8 cellular contexts compared by ENCODE assay signal in the genomic region with DNA sequence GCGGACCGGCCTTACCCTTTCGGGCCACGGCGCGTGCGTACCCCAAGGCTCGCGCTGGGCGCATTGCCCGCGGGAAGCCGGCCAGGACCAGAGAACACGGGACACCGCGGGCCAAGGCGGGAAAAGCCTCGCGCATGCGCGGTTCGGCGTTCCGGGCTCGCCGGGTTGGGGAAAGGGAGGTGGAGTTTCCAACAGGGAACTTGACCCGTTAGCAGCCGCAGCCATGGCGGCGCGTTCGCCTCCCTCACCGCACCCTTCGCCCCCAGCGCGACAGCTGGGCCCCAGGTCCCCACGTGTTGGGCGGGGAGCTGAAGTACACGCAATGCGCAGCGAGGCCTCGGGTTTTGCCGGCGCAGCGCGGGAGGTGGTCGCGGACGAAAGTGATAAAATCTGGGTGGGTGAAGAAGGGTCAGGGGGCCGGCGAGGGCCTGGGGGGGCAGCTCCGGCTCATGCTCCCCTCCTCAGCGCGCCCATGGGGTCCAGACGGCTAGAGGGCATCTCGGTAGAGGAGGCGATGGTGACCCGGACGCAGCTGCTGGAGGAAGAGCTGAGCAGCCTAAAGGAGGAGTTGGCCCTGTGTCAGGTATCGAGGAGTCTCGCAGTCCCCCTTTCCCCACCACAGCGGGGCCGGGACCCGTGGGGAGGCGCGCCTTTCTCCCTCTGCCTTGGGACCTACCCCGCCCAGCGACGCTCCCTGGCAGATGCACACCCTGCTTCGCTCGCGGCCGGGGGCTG. TPM values are rescaled to one million over a fixed set of nuclear protein-coding genes. Genes with fewer than 3 reads are reported as not detected.
A peak's percentile ranks its signal among the peaks of the same experiment; 100 is the strongest.
DNase-seq lines count a peak whose midpoint lies in the region; ATAC-seq and TF ChIP-seq lines count a peak whose summit lies in the region.

A gene with protein sequence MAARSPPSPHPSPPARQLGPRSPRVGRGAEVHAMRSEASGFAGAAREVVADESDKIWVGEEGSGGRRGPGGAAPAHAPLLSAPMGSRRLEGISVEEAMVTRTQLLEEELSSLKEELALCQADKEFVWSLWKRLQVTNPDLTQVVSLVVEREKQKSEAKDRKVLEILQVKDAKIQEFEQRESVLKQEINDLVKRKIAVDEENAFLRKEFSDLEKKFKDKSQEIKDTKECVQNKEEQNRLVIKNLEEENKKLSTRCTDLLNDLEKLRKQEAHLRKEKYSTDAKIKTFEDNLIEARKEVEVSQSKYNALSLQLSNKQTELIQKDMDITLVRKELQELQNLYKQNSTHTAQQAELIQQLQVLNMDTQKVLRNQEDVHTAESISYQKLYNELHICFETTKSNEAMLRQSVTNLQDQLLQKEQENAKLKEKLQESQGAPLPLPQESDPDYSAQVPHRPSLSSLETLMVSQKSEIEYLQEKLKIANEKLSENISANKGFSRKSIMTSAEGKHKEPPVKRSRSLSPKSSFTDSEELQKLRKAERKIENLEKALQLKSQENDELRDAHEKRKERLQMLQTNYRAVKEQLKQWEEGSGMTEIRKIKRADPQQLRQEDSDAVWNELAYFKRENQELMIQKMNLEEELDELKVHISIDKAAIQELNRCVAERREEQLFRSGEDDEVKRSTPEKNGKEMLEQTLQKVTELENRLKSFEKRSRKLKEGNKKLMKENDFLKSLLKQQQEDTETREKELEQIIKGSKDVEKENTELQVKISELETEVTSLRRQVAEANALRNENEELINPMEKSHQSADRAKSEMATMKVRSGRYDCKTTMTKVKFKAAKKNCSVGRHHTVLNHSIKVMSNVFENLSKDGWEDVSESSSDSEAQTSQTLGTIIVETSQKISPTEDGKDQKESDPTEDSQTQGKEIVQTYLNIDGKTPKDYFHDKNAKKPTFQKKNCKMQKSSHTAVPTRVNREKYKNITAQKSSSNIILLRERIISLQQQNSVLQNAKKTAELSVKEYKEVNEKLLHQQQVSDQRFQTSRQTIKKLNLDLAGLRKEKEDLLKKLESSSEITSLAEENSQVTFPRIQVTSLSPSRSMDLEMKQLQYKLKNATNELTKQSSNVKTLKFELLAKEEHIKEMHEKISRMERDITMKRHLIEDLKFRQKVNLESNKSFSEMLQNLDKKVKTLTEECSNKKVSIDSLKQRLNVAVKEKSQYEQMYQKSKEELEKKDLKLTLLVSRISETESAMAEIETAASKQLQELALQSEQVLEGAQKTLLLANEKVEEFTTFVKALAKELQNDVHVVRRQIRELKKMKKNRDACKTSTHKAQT (N-terminal part only) (plus strand): TSS at position 198 of the 735 bp plus-strand sequence. CDS start 26 bp downstream, at position 224.

- H3K4me3 Mint-ChIP-seq in activated naive CD8-positive, alpha-beta T cell treated with anti-CD3 and anti-CD28 coated beads, Interleukin-2, amount 50 U/mL, for 24 hours = peak within 1 kb of the TSS; percentile 69
- peak within 1 kb of the TSS; percentile 94 for H3K4me3 Mint-ChIP-seq in osteocyte (ENCODE audit: unreplicated experiment)
- H3K4me3 Mint-ChIP-seq in type B pancreatic cell = peak within 1 kb of the TSS; percentile 94

- ATAC-seq in GM21529 (IDR thresholded peaks at IDR 0.05; ENCODE audit: unreplicated experiment) = peak; percentile 78
- peak; percentile 58 for ATAC-seq in activated naive CD8-positive, alpha-beta T cell treated with anti-CD3 and anti-CD28 coated beads, Interleukin-2, amount 50 U/mL, for 24 hours
- ATAC-seq in heart left ventricle = peak; percentile 94 to 98 (median 97)

- TF ChIP-seq POLR2A in Peyer's patch (IDR thresholded peaks at IDR 0.05) (no peak), heart left ventricle (IDR thresholded peaks at IDR 0.05) (peak in 1 of 2 donors; percentile 81)

- H3K4me1 ChIP-seq in Peyer's patch = no peaks in the 10 kb centered on the region
- H3K4me1 ChIP-seq in heart left ventricle = peaks cover 0 to 21% (median 3%) of the 10 kb centered on the region in 12 donors

- WGBS in heart left ventricle, 4 donors = 0 to 5% (median 0%) methylated on average over 42 to 73 of the region's 73 CpGs

- DNase-seq in D341Med (ENCODE audit: low spot score) = peak; percentile 97
- DNase-seq in KBM-7 = peak; percentile 93
- peak; percentile 26 to 93 (median 89) for DNase-seq in Peyer's patch
- peak; percentile 68 for DNase-seq in activated naive CD8-positive, alpha-beta T cell treated with anti-CD3 and anti-CD28 coated beads, Interleukin-2, amount 50 U/mL, for 24 hours
- DNase-seq in heart left ventricle = peak; percentile 95 to 99 (median 97)
- peak; percentile 99 for DNase-seq in osteocyte (ENCODE audit: extremely low spot score, unreplicated experiment)
- peak; percentile 97 for DNase-seq in type B pancreatic cell (ENCODE audit: extremely low spot score, unreplicated experiment)

- peak within 1 kb of the TSS; percentile 53 to 93 (median 74) for H3K4me3 ChIP-seq in Peyer's patch
- H3K4me3 ChIP-seq in heart left ventricle = peak within 1 kb of the TSS; percentile 65 to 97 (median 88)

- H3K27me3 ChIP-seq in Peyer's patch (no peaks in the 10 kb centered on the region), heart left ventricle (no peaks in the 10 kb centered on the region)

- peaks cover 2% of the 10 kb centered on the region for H3K36me3 Mint-ChIP-seq in activated naive CD8-positive, alpha-beta T cell treated with anti-CD3 and anti-CD28 coated beads, Interleukin-2, amount 50 U/mL, for 24 hours (ENCODE audit: low read depth)
- H3K36me3 Mint-ChIP-seq in osteocyte (ENCODE audit: unreplicated experiment) = no peaks in the 10 kb centered on the region
- H3K36me3 Mint-ChIP-seq in type B pancreatic cell = peaks cover 4% of the 10 kb centered on the region

- TF ChIP-seq CTCF in Peyer's patch (IDR thresholded peaks at IDR 0.05) = no peak
- TF ChIP-seq CTCF in heart left ventricle (IDR thresholded peaks at IDR 0.05) = no peak
- peak; percentile 8 for TF ChIP-seq CTCF in osteocyte (IDR thresholded peaks at IDR 0.05)
- no peak for TF ChIP-seq CTCF in type B pancreatic cell (conservative IDR thresholded peaks at IDR 0.05)

- H3K9me3 Mint-ChIP-seq in activated naive CD8-positive, alpha-beta T cell treated with anti-CD3 and anti-CD28 coated beads, Interleukin-2, amount 50 U/mL, for 24 hours = no peaks in the 10 kb centered on the region
- H3K9me3 Mint-ChIP-seq in osteocyte (ENCODE audit: unreplicated experiment) (no peaks in the 10 kb centered on the region), type B pancreatic cell (no peaks in the 10 kb centered on the region)

- H3K9me3 ChIP-seq in Peyer's patch (no peaks in the 10 kb centered on the region), heart left ventricle (no peaks in the 10 kb centered on the region)

- H3K36me3 ChIP-seq in Peyer's patch (no peaks in the 10 kb centered on the region), heart left ventricle (no peaks in the 10 kb centered on the region)

- H3K27ac ChIP-seq in Peyer's patch (peak within 1 kb of the TSS; percentile 69 to 86 (median 76)), heart left ventricle (peak within 1 kb of the TSS; percentile 75 to 94 (median 83))

- peak within 1 kb of the TSS; percentile 64 for H3K27ac Mint-ChIP-seq in activated naive CD8-positive, alpha-beta T cell treated with anti-CD3 and anti-CD28 coated beads, Interleukin-2, amount 50 U/mL, for 24 hours
- H3K27ac Mint-ChIP-seq in osteocyte (ENCODE audit: unreplicated experiment) = peak within 1 kb of the TSS; percentile 96
- H3K27ac Mint-ChIP-seq in type B pancreatic cell = peak within 1 kb of the TSS; percentile 80

- peaks cover 4% of the 10 kb centered on the region for H3K4me1 Mint-ChIP-seq in activated naive CD8-positive, alpha-beta T cell treated with anti-CD3 and anti-CD28 coated beads, Interleukin-2, amount 50 U/mL, for 24 hours
- H3K4me1 Mint-ChIP-seq in osteocyte (ENCODE audit: unreplicated experiment) (peaks cover 36% of the 10 kb centered on the region), type B pancreatic cell (ENCODE audit: unreplicated experiment) (peaks cover 11% of the 10 kb centered on the region)

- in situ Hi-C loops in KBM-7 (cut with MboI; ENCODE audit: low pct_unique_long_range_greater_than_20kb, low sequenced_read_pairs) = no loop called here

- peaks cover 28% of the 10 kb centered on the region for H3K27me3 Mint-ChIP-seq in activated naive CD8-positive, alpha-beta T cell treated with anti-CD3 and anti-CD28 coated beads, Interleukin-2, amount 50 U/mL, for 24 hours
- H3K27me3 Mint-ChIP-seq in osteocyte (ENCODE audit: unreplicated experiment) (no peaks in the 10 kb centered on the region), type B pancreatic cell (peaks cover 17% of the 10 kb centered on the region)

- intact Hi-C loops in heart left ventricle (cut with DNase I) = no loop called here

RNA-seq across cellular contexts. Expression of the gene that starts here (rescaled TPM):
- total RNA-seq in Peyer's patch = 10 to 100 TPM in 2 of 4 donors, 1 to 10 TPM in 2; 3.9 to 39.6 (median 7.4) TPM
- total RNA-seq in heart left ventricle = 1 to 10 TPM; 1.9 to 6.1 (median 2.7) TPM
- polyA plus RNA-seq in heart left ventricle = 1 to 10 TPM; 1.3 to 2.7 TPM
- 13.6 and 14.6 TPM in 2 replicates for total RNA-seq in osteocyte
- 2.2 and 14.1 TPM in 2 replicates for total RNA-seq in type B pancreatic cell (ENCODE audit: low replicate concordance)

Comparison
In these comparisons a context has a peak if more than half of its experiments do, and no peak if none do; other contexts are left out.
1. Peak in every context shown above with its lines: DNase-seq, ATAC-seq, H3K4me3 ChIP-seq and H3K27ac ChIP-seq.